In the genomic region with DNA sequence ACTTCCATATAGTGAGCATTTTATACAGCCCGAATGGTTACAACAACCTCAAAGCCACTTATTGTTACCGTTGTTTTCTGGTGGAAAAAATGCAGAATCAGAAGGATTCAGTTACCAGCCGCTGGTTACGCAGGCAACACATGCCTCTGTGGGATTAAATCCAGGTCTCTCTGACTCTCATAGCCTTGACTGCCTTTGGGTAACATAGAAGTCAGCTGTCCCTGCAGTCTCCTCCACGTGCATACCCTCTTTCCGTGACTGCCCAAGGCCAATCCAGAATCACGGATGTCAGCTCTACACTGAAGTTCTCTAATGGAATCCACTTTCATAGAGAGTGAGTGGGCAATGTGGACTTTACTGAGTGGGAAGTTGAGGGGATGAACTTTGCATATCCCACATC, we compare ENCODE assay signal across 1 cellular context.
TF ChIP-seq lines count a peak whose summit lies in the region.

No MANE protein-coding gene starts in this region.

TF ChIP-seq in H1, 55 proteins besides CTCF, POLR2A, EP300 and RAD21 (continued from another document):
- TF ChIP-seq CTBP2 (IDR thresholded peaks at IDR 0.05; ENCODE audit: borderline replicate concordance, insufficient read depth, insufficient read length, low read length) (no peak), PHF8 (conservative IDR thresholded peaks at IDR 0.05; ENCODE audit: low read depth, low read length) (no peak), HDAC6 (IDR thresholded peaks at IDR 0.05; ENCODE audit: low read depth, low read length) (no peak), MAFK (IDR thresholded peaks at IDR 0.05; ENCODE audit: low read depth, low read length) (no peak), CBX8 (IDR thresholded peaks at IDR 0.05; ENCODE audit: borderline replicate concordance, low read depth, low read length) (no peak), BACH1 (IDR thresholded peaks at IDR 0.05; ENCODE audit: low read length) (no peak), RBBP5 (IDR thresholded peaks at IDR 0.05; ENCODE audit: borderline replicate concordance, low read depth, low read length) (no peak), SIN3A (conservative IDR thresholded peaks at IDR 0.05 in 1 of 2, IDR thresholded peaks at IDR 0.05 in 1 of 2; ENCODE audit: low read depth in 1 of 2, low read length in 2 of 2) (no peak), SUZ12 (IDR thresholded peaks at IDR 0.05; ENCODE audit: low read length) (no peak)
